17 cellular contexts compared by ENCODE assay signal in genomic region chr1:203690730-203691129, GRCh38.
DNase-seq lines count a peak whose midpoint lies in the region; ATAC-seq and TF ChIP-seq lines count a peak whose summit lies in the region.
"Had no signal": no experiment of that assay in that cellular context is flagged by ENCODE, and none has a peak within 500 bp of the region (broad histone marks: within the 10 kb centered on the region; RNA-seq: fewer than 3 reads in every experiment).

No MANE protein-coding gene starts in this region.

- H3K9ac ChIP-seq in trophoblast cell (ENCODE audit: low read length), result no peak overlapping the region

- peaks cover 6% of the 10 kb centered on the region for H3K36me3 ChIP-seq in CD4-positive, alpha-beta memory T cell (ENCODE audit: insufficient read depth, low read length)
- H3K36me3 ChIP-seq in RWPE2 (ENCODE audit: low read depth) (peaks cover 5% of the 10 kb centered on the region; the same call in 1 of the 2 replicates), gastroesophageal sphincter (peaks cover 0 to 6% of the 10 kb centered on the region in 2 donors), trophoblast cell (ENCODE audit: control insufficient read depth in 1 of 2, insufficient read depth in 2 of 2, low read length in 2 of 2) (peaks cover 30 to 59% of the 10 kb centered on the region in 2 experiments)
- H3K36me3 ChIP-seq: pancreas had no signal

- CTCF ChIA-PET in CD4-positive, alpha-beta memory T cell (lab: Charles Lee; ENCODE audit: partially characterized antibody), result interaction anchor here (0.7 to 9.8 kb wide), 7 partner anchors 9 to 97 kb away, joined by 3 to 74 read pairs (median 9); partner anchors contain the start of gene ATP2B4
- CTCF ChIA-PET in activated CD4-positive, alpha-beta memory T cell treated with anti-CD3 and anti-CD28 coated beads for 36 hours (lab: Charles Lee), result interaction anchor here (1.2 to 3.1 kb wide), 5 partner anchors 11 to 186 kb away, joined by 3 to 13 read pairs (median 8); no protein-coding TSS in a partner anchor

- no peak overlapping the region for H3K14ac ChIP-seq in trophoblast cell (ENCODE audit: low read length)

- peak overlapping the region; percentile 67 for H3K18ac ChIP-seq in trophoblast cell (ENCODE audit: low read length)

- H3K79me1 ChIP-seq in trophoblast cell (ENCODE audit: low read length), result peaks cover 2% of the 10 kb centered on the region

- no peaks in the 10 kb centered on the region for H3K27me3 ChIP-seq in CD4-positive, alpha-beta memory T cell (ENCODE audit: insufficient read depth, low read length)
- H3K27me3 ChIP-seq in RWPE2 (ENCODE audit: insufficient read depth, poor library complexity, severe bottlenecking) (no peaks in the 10 kb centered on the region), gastroesophageal sphincter (no peaks in the 10 kb centered on the region), trophoblast cell (ENCODE audit: insufficient read depth, low read length) (no peaks in the 10 kb centered on the region)
- H3K27me3 ChIP-seq: pancreas had no signal

- H3K27ac ChIP-seq in CD4-positive, alpha-beta memory T cell (ENCODE audit: low read depth, low read length), result no peak overlapping the region
- H3K27ac ChIP-seq in RWPE2 (ENCODE audit: poor library complexity, severe bottlenecking) (peak overlapping the region; percentile 94), gastroesophageal sphincter (peak overlapping the region; percentile 51 to 89 (median 86)), trophoblast cell (ENCODE audit: low read depth, low read length) (no peak overlapping the region)

- no peaks in the 10 kb centered on the region for H3K27me3 Mint-ChIP-seq in CD4-positive, alpha-beta memory T cell
- H3K27me3 Mint-ChIP-seq in activated CD4-positive, alpha-beta memory T cell treated with anti-CD3 and anti-CD28 coated beads for 36 hours, result no peaks in the 10 kb centered on the region
- H3K27me3 Mint-ChIP-seq: B cell, brain had no signal

- H3K4me3 ChIP-seq in CD4-positive, alpha-beta memory T cell (ENCODE audit: low read length in 2 of 2), result no peak overlapping the region
- H3K4me3 ChIP-seq in RWPE2 (ENCODE audit: severe bottlenecking) (no peak overlapping the region), gastroesophageal sphincter (no peak overlapping the region), trophoblast cell (ENCODE audit: low read depth, low read length) (no peak overlapping the region)
- H3K4me3 ChIP-seq: pancreas had no signal

- H3K4me1 Mint-ChIP-seq in CD4-positive, alpha-beta memory T cell, result peaks cover 46 to 85% (median 67%) of the 10 kb centered on the region in 4 donors
- H3K4me1 Mint-ChIP-seq in activated CD4-positive, alpha-beta memory T cell treated with anti-CD3 and anti-CD28 coated beads for 36 hours (ENCODE audit: low read depth), result peaks cover 44% of the 10 kb centered on the region

- H3K27ac Mint-ChIP-seq in CD4-positive, alpha-beta memory T cell, result peak overlapping the region in 6 of 7 donors; percentile 16 to 80 (median 64)
- no peak overlapping the region for H3K27ac Mint-ChIP-seq in activated CD4-positive, alpha-beta memory T cell treated with anti-CD3 and anti-CD28 coated beads for 36 hours
- H3K27ac Mint-ChIP-seq: B cell had no signal

- H2AFZ ChIP-seq in trophoblast cell (ENCODE audit: insufficient read depth, low read length, poor library complexity), result no peak overlapping the region

- H3K4me1 ChIP-seq in CD4-positive, alpha-beta memory T cell (ENCODE audit: insufficient read depth, low read length), result peaks cover 53% of the 10 kb centered on the region
- H3K4me1 ChIP-seq in RWPE2 (ENCODE audit: insufficient read depth, poor library complexity, severe bottlenecking) (peaks cover 21% of the 10 kb centered on the region), gastroesophageal sphincter (peaks cover 36 to 96% (median 65%) of the 10 kb centered on the region in 3 donors), trophoblast cell (ENCODE audit: control insufficient read depth in 1 of 2, insufficient read depth in 2 of 2, low read length in 2 of 2) (peaks cover 16 to 19% of the 10 kb centered on the region in 2 experiments)

- no peak overlapping the region for H2BK5ac ChIP-seq in trophoblast cell (ENCODE audit: low read depth, low read length, poor library complexity)

- no peak overlapping the region for H2BK120ac ChIP-seq in trophoblast cell (ENCODE audit: insufficient read depth, low read length, poor library complexity)

- H4K12ac ChIP-seq in trophoblast cell (ENCODE audit: low read depth, low read length), result no peak overlapping the region

- TF ChIP-seq POLR2A in gastroesophageal sphincter (IDR thresholded peaks at IDR 0.05), result no peak

- peaks cover 20 to 63% of the 10 kb centered on the region in 2 donors for H3K36me3 Mint-ChIP-seq in CD4-positive, alpha-beta memory T cell
- H3K36me3 Mint-ChIP-seq in activated CD4-positive, alpha-beta memory T cell treated with anti-CD3 and anti-CD28 coated beads for 36 hours, result peaks cover 6% of the 10 kb centered on the region

- H2AK5ac ChIP-seq in trophoblast cell (ENCODE audit: low read length), result no peak overlapping the region

- no peak for ATAC-seq in RWPE2 (ENCODE audit: low read depth)
- ATAC-seq in gastroesophageal sphincter, result no peak
- ATAC-seq in stimulated activated naive CD8-positive, alpha-beta T cell treated with anti-CD3 and anti-CD28 coated beads, Interleukin-15, Interleukin-2, amounts not matched to agents 100 U/mL and 50 U/mL, for 24 hours, result no peak
- ATAC-seq in GM18517 (IDR thresholded peaks at IDR 0.05; ENCODE audit: unreplicated experiment), result no peak
- ATAC-seq: pancreas had no signal

- H4K91ac ChIP-seq in trophoblast cell (ENCODE audit: low read depth, low read length), result no peak overlapping the region

- WGBS in gastroesophageal sphincter (ENCODE audit: low coverage in 1 of 2), 2 donors, result 0% methylated on average over 1 of the region's 2 CpGs
- WGBS in trophoblast cell (ENCODE audit: extremely low coverage, insufficient coverage, insufficient read length), result no CpG with 5 or more reads among the region's 2 CpGs

- no peaks in the 10 kb centered on the region for H3K9me3 ChIP-seq in CD4-positive, alpha-beta memory T cell (ENCODE audit: control insufficient read depth in 1 of 2, low read length in 2 of 2)
- H3K9me3 ChIP-seq in RWPE2 (ENCODE audit: severe bottlenecking), result no peaks in the 10 kb centered on the region
- no peaks in the 10 kb centered on the region for H3K9me3 ChIP-seq in gastroesophageal sphincter
- no peaks in the 10 kb centered on the region for H3K9me3 ChIP-seq in trophoblast cell (ENCODE audit: insufficient read depth, low read depth, low read length)
- H3K9me3 ChIP-seq: pancreas had no signal

- no peak overlapping the region for H2BK12ac ChIP-seq in trophoblast cell (ENCODE audit: low read length)

- no peak overlapping the region for H3K4me3 Mint-ChIP-seq in CD4-positive, alpha-beta memory T cell
- no peak overlapping the region for H3K4me3 Mint-ChIP-seq in activated CD4-positive, alpha-beta memory T cell treated with anti-CD3 and anti-CD28 coated beads for 36 hours
- H3K4me3 Mint-ChIP-seq: B cell, brain had no signal

- peaks cover 10% of the 10 kb centered on the region for H3K79me2 ChIP-seq in trophoblast cell (ENCODE audit: control insufficient read depth, insufficient read depth, low read length, poor library complexity)

- H4K8ac ChIP-seq in trophoblast cell (ENCODE audit: low read depth, low read length), result no peak overlapping the region

- no peak for DNase-seq in CD4-positive, alpha-beta memory T cell
- DNase-seq in RWPE2 (ENCODE audit: low spot score) (no peak), trophoblast cell (peak in 1 of 2 donors; percentile 19)
- DNase-seq in stimulated activated CD4-positive, alpha-beta T cell treated with anti-CD3 and anti-CD28 coated beads, Interleukin-15, amount 100 ng/mL, for 24 hours, result no peak
- no peak for DNase-seq in activated CD4-positive, alpha-beta memory T cell treated with anti-CD3 and anti-CD28 coated beads for 36 hours
- DNase-seq in stimulated activated naive CD8-positive, alpha-beta T cell treated with anti-CD3 and anti-CD28 coated beads, Interleukin-15, Interleukin-2, amounts not matched to agents 100 U/mL and 50 U/mL, for 24 hours, result no peak
- DNase-seq: activated CD4-positive, alpha-beta T cell treated with anti-CD3 and anti-CD28 coated beads, Interleukin-2, amount 50 U/mL, for 48 hours; DND-41; head of caudate nucleus; NCI-H1436 treated with DMSO at 0.1 percent for 48 hours; NCI-H524 treated with DMSO at 0.1 percent for 48 hours; pancreas; T-helper 9 cell had no signal

- POLR2A ChIA-PET in CD4-positive, alpha-beta memory T cell (lab: Charles Lee; ENCODE audit: partially characterized antibody), result interaction anchor here (1.2 to 6.6 kb wide), 3 partner anchors 9 to 71 kb away, joined by 3 to 63 read pairs (median 22); partner anchors contain the start of gene ATP2B4
- POLR2A ChIA-PET in activated CD4-positive, alpha-beta memory T cell treated with anti-CD3 and anti-CD28 coated beads for 36 hours (lab: Charles Lee), result interaction anchor here (0.6 kb wide), 1 partner anchor 65 kb away, joined by 3 read pairs; the partner anchor contains the start of gene ATP2B4

- TF ChIP-seq EP300 in gastroesophageal sphincter (IDR thresholded peaks at IDR 0.05), result no peak

- no peak for TF ChIP-seq CTCF in RWPE2 (IDR thresholded peaks at IDR 0.05; ENCODE audit: poor library complexity, severe bottlenecking)
- TF ChIP-seq CTCF in gastroesophageal sphincter (IDR thresholded peaks at IDR 0.05), result no peak

- H3K9me3 Mint-ChIP-seq in CD4-positive, alpha-beta memory T cell, result no peaks in the 10 kb centered on the region
- no peaks in the 10 kb centered on the region for H3K9me3 Mint-ChIP-seq in activated CD4-positive, alpha-beta memory T cell treated with anti-CD3 and anti-CD28 coated beads for 36 hours
- H3K9me3 Mint-ChIP-seq: brain had no signal

- no peak overlapping the region for H3K23ac ChIP-seq in trophoblast cell (ENCODE audit: low read length)

- intact Hi-C loops in CD4-positive, alpha-beta memory T cell (cut with micrococcal nuclease), result no loop called here
- intact Hi-C loops in activated CD4-positive, alpha-beta memory T cell treated with anti-CD3 and anti-CD28 coated beads for 36 hours (cut with micrococcal nuclease), result no loop called here

- no peak overlapping the region for H3K4me2 ChIP-seq in trophoblast cell (ENCODE audit: low read length)

- peak overlapping the region; percentile 24 for H3K4ac ChIP-seq in trophoblast cell (ENCODE audit: low read depth, low read length)

Comparison
In these comparisons a context has a peak if more than half of its experiments do, and no peak if none do; other contexts are left out.
1. H3K27ac ChIP-seq: peak in RWPE2 (single experiment) and gastroesophageal sphincter (4 of 4); none in CD4-positive, alpha-beta memory T cell (single experiment) and trophoblast cell (single experiment).